ENCODE assay signal across 8 cellular contexts in the genomic region with DNA sequence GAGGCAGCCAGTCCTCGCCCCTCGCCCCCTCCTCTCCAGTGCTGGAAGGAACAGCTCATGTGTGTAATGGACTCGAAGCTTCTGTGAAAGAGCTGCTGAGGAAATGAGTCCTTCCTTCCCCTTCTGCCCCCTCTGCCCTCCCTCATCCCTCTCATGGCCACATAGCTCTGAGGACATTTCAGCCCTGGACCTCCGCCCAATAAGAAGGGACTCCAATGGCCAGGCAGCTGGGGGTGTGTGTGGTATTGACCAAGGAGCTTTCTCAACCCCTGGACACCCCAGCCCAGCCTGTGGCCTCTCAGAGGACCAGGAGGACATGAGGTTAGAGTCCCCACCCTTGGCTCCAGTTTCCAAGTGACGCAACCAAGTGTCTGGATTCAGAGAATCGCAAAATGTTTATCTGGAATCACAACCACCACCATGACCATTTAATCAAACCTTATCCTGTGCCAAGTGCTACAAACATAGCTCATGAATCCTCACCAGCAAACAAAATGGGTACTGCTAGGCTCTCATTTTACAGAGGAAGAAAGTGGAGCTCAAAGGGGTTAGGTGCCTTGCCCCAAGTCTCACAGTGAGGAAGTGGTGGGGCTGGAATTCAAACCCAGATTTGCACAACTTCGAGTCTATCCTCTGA. TPM values are rescaled to one million over a fixed set of nuclear protein-coding genes. Genes with fewer than 3 reads are reported as not detected.
DNase-seq lines count a peak whose midpoint lies in the region; ATAC-seq and TF ChIP-seq lines count a peak whose summit lies in the region.

No MANE protein-coding gene starts in this region.

- peaks cover 89% of the 10 kb centered on the region for H3K4me1 Mint-ChIP-seq in brain

- H2AFZ ChIP-seq in ACC112 (ENCODE audit: low read length, unreplicated experiment) (no peak overlapping the region), Karpas-422 (ENCODE audit: low read length) (no peak overlapping the region)

- peak overlapping the region; percentile 73 for H3K4me2 ChIP-seq in Karpas-422 (ENCODE audit: low read depth, low read length, poor library complexity, severe bottlenecking)

- no peaks in the 10 kb centered on the region for H3K27me3 Mint-ChIP-seq in brain

- H3K4me3 ChIP-seq in ACC112 (ENCODE audit: low read depth, low read length) (no peak overlapping the region), Karpas-422 (ENCODE audit: low read length) (peak overlapping the region; percentile 53; the same call in 1 of the 2 replicates)

- no peak for ATAC-seq in GM18907 (IDR thresholded peaks at IDR 0.05; ENCODE audit: unreplicated experiment)

- peak overlapping the region in 1 of 5 experiments; percentile 13 for H3K4me3 Mint-ChIP-seq in brain

- H3K27ac ChIP-seq in ACC112 (ENCODE audit: low read depth, low read length) (peak overlapping the region; percentile 73), Karpas-422 (ENCODE audit: low read length) (peak overlapping the region; percentile 96)

- no peaks in the 10 kb centered on the region for H3K36me3 Mint-ChIP-seq in brain

- H3K36me3 ChIP-seq in ACC112 (ENCODE audit: insufficient read depth, low read length) (no peaks in the 10 kb centered on the region), Karpas-422 (ENCODE audit: insufficient read depth, low read length) (no peaks in the 10 kb centered on the region; the same call in 1 of the 2 replicates)

- TF ChIP-seq CTCF in brain (conservative IDR thresholded peaks at IDR 0.05): no peak

- H3K79me2 ChIP-seq in ACC112 (ENCODE audit: control insufficient read depth, insufficient read depth, low read length, unreplicated experiment): peaks cover 66% of the 10 kb centered on the region
- H3K79me2 ChIP-seq in Karpas-422 (ENCODE audit: low read length): peaks cover 95% of the 10 kb centered on the region

- peak overlapping the region; percentile 64 for H3K9ac ChIP-seq in Karpas-422 (ENCODE audit: low read length)

- peaks cover 47% of the 10 kb centered on the region for H4K20me1 ChIP-seq in Karpas-422 (ENCODE audit: insufficient read depth, low read depth, low read length)

- no peaks in the 10 kb centered on the region for H3K9me2 ChIP-seq in Karpas-422 (replicated peaks; ENCODE audit: insufficient read depth, low read length)

- H3K9me3 ChIP-seq in Karpas-422 (ENCODE audit: low read length): no peaks in the 10 kb centered on the region

- peaks cover 0 to 2% (median 0%) of the 10 kb centered on the region in 5 experiments for H3K9me3 Mint-ChIP-seq in brain

- DNase-seq in Karpas-422: no peak
- DNase-seq in mesenteric fat pad (ENCODE audit: low spot score): peak; percentile 94
- no peak for DNase-seq in NCI-H774 (lab: John Stamatoyannopoulos, UW)
- no peak for DNase-seq in NCI-H187 (lab: John Stamatoyannopoulos, UW)
- DNase-seq in GOT3 (lab: John Stamatoyannopoulos, UW): no peak

- H3K27me3 ChIP-seq in ACC112 (ENCODE audit: insufficient read depth, low read length) (no peaks in the 10 kb centered on the region), Karpas-422 (ENCODE audit: low read length) (no peaks in the 10 kb centered on the region)

- H3K27ac Mint-ChIP-seq in brain: peak overlapping the region in 3 of 5 experiments; percentile 14 to 43 (median 43)

- H3K4me1 ChIP-seq in ACC112 (ENCODE audit: control insufficient read depth, insufficient read depth, low read length, unreplicated experiment): peaks cover 71% of the 10 kb centered on the region
- H3K4me1 ChIP-seq in Karpas-422 (ENCODE audit: low read length): peaks cover 99% of the 10 kb centered on the region

RNA-seq across cellular contexts. Expression of gene ECE1, which starts 47.8 kb away (rescaled TPM):
- 59.9 and 81.7 TPM in 2 replicates for total RNA-seq in Karpas-422 (2014; rRNA removed; shearing (Covaris generic); ENCODE audit: low replicate concordance)
- 70.1 TPM for polyA plus RNA-seq in brain (ENCODE audit: insufficient read depth, low read depth, low replicate concordance)
- total RNA-seq in mesenteric fat pad: 156 TPM
